ENCODE assay signal across 19 cellular contexts in the genomic region with DNA sequence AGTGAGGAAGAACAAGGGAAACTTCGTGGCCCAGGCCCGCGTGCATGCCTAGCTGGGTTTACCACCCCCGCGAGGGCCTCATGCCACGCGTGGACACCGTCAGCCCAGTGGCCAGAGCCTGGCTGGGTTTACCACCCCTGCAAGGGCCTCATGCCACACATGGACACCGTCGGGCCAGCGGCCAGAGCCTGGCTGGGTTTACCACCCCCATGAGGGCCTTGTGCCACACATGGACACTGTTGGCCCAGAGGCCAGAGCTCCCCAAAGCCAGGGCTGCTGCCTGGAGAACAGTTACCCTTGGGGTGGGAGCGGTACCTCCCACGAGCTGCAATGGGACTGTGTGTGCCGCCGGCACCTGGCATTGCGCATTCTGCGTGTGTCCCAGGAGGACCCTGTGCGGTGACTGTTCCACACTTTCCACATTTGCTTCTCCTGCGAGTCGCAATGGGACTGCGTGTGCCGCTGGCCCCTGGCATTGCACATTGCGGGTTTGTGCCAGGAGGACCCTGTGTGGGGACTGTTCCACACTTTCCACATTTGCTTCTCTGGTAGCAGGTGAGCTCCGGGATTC.
DNase-seq lines count a peak whose midpoint lies in the region; ATAC-seq and TF ChIP-seq lines count a peak whose summit lies in the region.
"Had no signal": no experiment of that assay in that cellular context is flagged by ENCODE, and none has a peak within 500 bp of the region (broad histone marks: within the 10 kb centered on the region; RNA-seq: fewer than 3 reads in every experiment).

No MANE protein-coding gene starts in this region.

- intact Hi-C loops in sciatic nerve (cut with DNase I): no loop called here

- no peaks in the 10 kb centered on the region for H3K27me3 ChIP-seq in HL-60 (ENCODE audit: insufficient read depth, poor library complexity, severe bottlenecking)
- H3K27me3 ChIP-seq: cardiac muscle cell, foreskin keratinocyte had no signal

- H3K27ac ChIP-seq in HL-60 (replicated peaks): peak overlapping the region; percentile 81
- H3K27ac ChIP-seq: A549, cardiac muscle cell, foreskin keratinocyte had no signal

- TF ChIP-seq CTCF in HL-60 (IDR thresholded peaks at IDR 0.05; ENCODE audit: insufficient read depth, low read length): no peak

- peak; percentile 57 for DNase-seq in activated effector memory CD4-positive, alpha-beta T cell treated with anti-CD3 and anti-CD28 coated beads, Interleukin-2, amount 50 U/mL, for 16 hours
- DNase-seq in activated effector memory CD4-positive, alpha-beta T cell treated with Interleukin-2 at 50 U/mL for 16 hours: no peak
- no peak for DNase-seq in HL-60 (ENCODE audit: low read depth in 1 of 2, low spot score in 1 of 2)
- peak; percentile 29 for DNase-seq in left lobe of liver (ENCODE audit: low spot score)
- DNase-seq in sciatic nerve (ENCODE audit: low spot score): peak; percentile 52
- no peak for DNase-seq in ecto neural progenitor cell (ENCODE audit: low spot score)
- DNase-seq in HuH-7.5 (ENCODE audit: low spot score): no peak
- DNase-seq: activated CD4-positive, alpha-beta T cell treated with anti-CD3 and anti-CD28 coated beads for 1 hour; EL; erythroblast; foreskin keratinocyte; hypothalamus; mesendoderm; NCI-H526; T-helper 9 cell had no signal

- no peak for ATAC-seq in left lobe of liver
- no peak for ATAC-seq in sciatic nerve
- no peak for ATAC-seq in HG03159 (IDR thresholded peaks at IDR 0.05; ENCODE audit: unreplicated experiment)
- ATAC-seq: A549; activated T-helper 17 cell treated with anti-CD3 and anti-CD28 coated beads, Interleukin-2, amount 50 U/mL, for 72 hours; foreskin keratinocyte had no signal

- no peak overlapping the region for H3K4me3 ChIP-seq in HL-60 (replicated peaks; ENCODE audit: insufficient read depth, low read length)
- H3K4me3 ChIP-seq: A549, cardiac muscle cell had no signal

Comparison
In these comparisons a context has a peak if more than half of its experiments do, and no peak if none do; other contexts are left out.
1. DNase-seq: peak in activated effector memory CD4-positive, alpha-beta T cell treated with anti-CD3 and anti-CD28 coated beads, Interleukin-2, amount 50 U/mL, for 16 hours (single experiment), left lobe of liver (single experiment) and sciatic nerve (single experiment); none in activated effector memory CD4-positive, alpha-beta T cell treated with Interleukin-2 at 50 U/mL for 16 hours (single experiment), HL-60 (0 of 2), ecto neural progenitor cell (single experiment) and HuH-7.5 (single experiment).